In genomic region chr3:138740057-138740456, GRCh38 we compare ENCODE assay signal across 24 cellular contexts.
DNase-seq lines count a peak whose midpoint lies in the region; ATAC-seq and TF ChIP-seq lines count a peak whose summit lies in the region.
"Had no signal": no experiment of that assay in that cellular context is flagged by ENCODE, and none has a peak within 500 bp of the region (broad histone marks: within the 10 kb centered on the region; RNA-seq: fewer than 3 reads in every experiment).

No MANE protein-coding gene starts in this region.

- peak; percentile 72 for ATAC-seq in activated T-helper 17 cell treated with anti-CD3 and anti-CD28 coated beads, Interleukin-2, amount 50 U/mL, for 72 hours (replicated peaks)
- ATAC-seq in HG02678 (IDR thresholded peaks at IDR 0.05; ENCODE audit: unreplicated experiment) = no peak
- ATAC-seq: A549 had no signal

- H3K27ac Mint-ChIP-seq in activated CD4-positive, alpha-beta memory T cell treated with anti-CD3 and anti-CD28 coated beads, Interleukin-2, amount 10 ng/mL, durations not matched to agents 7 days and 5 days = peak overlapping the region; percentile 26
- H3K27ac Mint-ChIP-seq in activated CD4-positive, alpha-beta memory T cell treated with anti-CD3 and anti-CD28 coated beads for 36 hours = no peak overlapping the region
- H3K27ac Mint-ChIP-seq in activated T-helper 17 cell treated with anti-CD3 and anti-CD28 coated beads, Interleukin-2, amount 50 U/mL, for 72 hours = no peak overlapping the region
- H3K27ac Mint-ChIP-seq: CD4-positive, alpha-beta T cell; HFFc6 had no signal

- no peaks in the 10 kb centered on the region for H3K27me3 Mint-ChIP-seq in activated CD4-positive, alpha-beta memory T cell treated with anti-CD3 and anti-CD28 coated beads, Interleukin-2, amount 10 ng/mL, durations not matched to agents 7 days and 5 days
- H3K27me3 Mint-ChIP-seq in activated CD4-positive, alpha-beta memory T cell treated with anti-CD3 and anti-CD28 coated beads for 36 hours = no peaks in the 10 kb centered on the region
- H3K27me3 Mint-ChIP-seq in activated T-helper 17 cell treated with anti-CD3 and anti-CD28 coated beads, Interleukin-2, amount 50 U/mL, for 72 hours = no peaks in the 10 kb centered on the region
- H3K27me3 Mint-ChIP-seq: CD4-positive, alpha-beta T cell; CD8-positive, alpha-beta memory T cell had no signal

- H3K4me1 Mint-ChIP-seq in activated CD4-positive, alpha-beta memory T cell treated with anti-CD3 and anti-CD28 coated beads, Interleukin-2, amount 10 ng/mL, durations not matched to agents 7 days and 5 days = peaks cover 14% of the 10 kb centered on the region
- H3K4me1 Mint-ChIP-seq in activated CD4-positive, alpha-beta memory T cell treated with anti-CD3 and anti-CD28 coated beads for 36 hours (ENCODE audit: low read depth) = peaks cover 11% of the 10 kb centered on the region
- no peaks in the 10 kb centered on the region for H3K4me1 Mint-ChIP-seq in activated T-helper 17 cell treated with anti-CD3 and anti-CD28 coated beads, Interleukin-2, amount 50 U/mL, for 72 hours

- peak overlapping the region; percentile 10; the same call in 1 of the 2 replicates for H3K4me3 ChIP-seq in MM.1S (ENCODE audit: low read length)
- H3K4me3 ChIP-seq: A549; BLaER1 treated with 17β-estradiol and CSF1 and Interleukin-3, amounts not matched to agents 10 nM and 100 nM; HAP-1 had no signal

- POLR2A ChIA-PET in activated CD4-positive, alpha-beta memory T cell treated with anti-CD3 and anti-CD28 coated beads, Interleukin-2, amount 10 ng/mL, durations not matched to agents 7 days and 5 days (lab: Charles Lee) = no interaction called here
- POLR2A ChIA-PET in activated CD4-positive, alpha-beta memory T cell treated with anti-CD3 and anti-CD28 coated beads for 36 hours (lab: Charles Lee) = no interaction called here

- TF ChIP-seq CTCF in MM.1S (IDR thresholded peaks at IDR 0.05; ENCODE audit: low read length) (no peak), GM20000 (IDR thresholded peaks at IDR 0.05; ENCODE audit: extremely low read depth, missing control alignments) (no peak)

- intact Hi-C loops in activated CD4-positive, alpha-beta memory T cell treated with anti-CD3 and anti-CD28 coated beads for 36 hours (cut with micrococcal nuclease) = no loop called here

- H3K4me1 ChIP-seq in MM.1S (ENCODE audit: low read length) = peaks cover 16% of the 10 kb centered on the region
- H3K4me1 ChIP-seq: BE2C had no signal

- H3K9me2 ChIP-seq in MM.1S (replicated peaks; ENCODE audit: insufficient read depth, low read length) = no peaks in the 10 kb centered on the region

- H3K27me3 ChIP-seq in MM.1S (replicated peaks; ENCODE audit: insufficient read depth, low read length) = no peaks in the 10 kb centered on the region
- H3K27me3 ChIP-seq: BE2C; BLaER1 treated with 17β-estradiol and CSF1 and Interleukin-3, amounts not matched to agents 10 nM and 100 nM had no signal

- no peaks in the 10 kb centered on the region for H4K20me1 ChIP-seq in MM.1S (ENCODE audit: insufficient read depth, low read length)
- H4K20me1 ChIP-seq: BLaER1 treated with 17β-estradiol and CSF1 and Interleukin-3, amounts not matched to agents 10 nM and 100 nM had no signal

- no peak overlapping the region for H3K4me3 Mint-ChIP-seq in activated CD4-positive, alpha-beta memory T cell treated with anti-CD3 and anti-CD28 coated beads, Interleukin-2, amount 10 ng/mL, durations not matched to agents 7 days and 5 days
- H3K4me3 Mint-ChIP-seq in activated CD4-positive, alpha-beta memory T cell treated with anti-CD3 and anti-CD28 coated beads for 36 hours = no peak overlapping the region
- no peak overlapping the region for H3K4me3 Mint-ChIP-seq in activated T-helper 17 cell treated with anti-CD3 and anti-CD28 coated beads, Interleukin-2, amount 50 U/mL, for 72 hours
- H3K4me3 Mint-ChIP-seq: CD14-positive monocyte; CD4-positive, alpha-beta T cell; CD8-positive, alpha-beta memory T cell; HFFc6 had no signal

- peak overlapping the region; percentile 59 for H2AFZ ChIP-seq in MM.1S (ENCODE audit: low read length)

- no peaks in the 10 kb centered on the region for H3K9me3 ChIP-seq in MM.1S (replicated peaks; ENCODE audit: insufficient read depth, low read length)
- H3K9me3 ChIP-seq: A549; BE2C; BLaER1 treated with 17β-estradiol and CSF1 and Interleukin-3, amounts not matched to agents 10 nM and 100 nM; HAP-1 had no signal

- DNase-seq in activated CD4-positive, alpha-beta memory T cell treated with anti-CD3 and anti-CD28 coated beads, Interleukin-2, amount 10 ng/mL, durations not matched to agents 7 days and 5 days = no peak
- no peak for DNase-seq in activated CD4-positive, alpha-beta memory T cell treated with anti-CD3 and anti-CD28 coated beads for 36 hours
- DNase-seq in MM.1S (peak; percentile 90), lung microvascular endothelial cell (ENCODE audit: low read depth in 2 of 2) (peak; percentile 34 to 57), GM20000 (ENCODE audit: low spot score) (no peak)
- DNase-seq in stimulated activated CD4-positive, alpha-beta T cell treated with anti-CD3 and anti-CD28 coated beads, Interleukin-12 subunit alpha, Interleukin-12 subunit beta, amount 100 ng/mL, for 4 hours = no peak
- DNase-seq: 8988T; ACHN; AML-193; BE2C; CD4-positive, alpha-beta T cell; CD8-positive, alpha-beta memory T cell; DMS 273 treated with DMSO at 0.1 percent for 48 hours; DMS79; EL; GDM1; GOT3; HFFc6 had no signal

- H3K79me2 ChIP-seq in MM.1S (ENCODE audit: low read length) = no peaks in the 10 kb centered on the region

- no peaks in the 10 kb centered on the region for H3K9me3 Mint-ChIP-seq in activated CD4-positive, alpha-beta memory T cell treated with anti-CD3 and anti-CD28 coated beads, Interleukin-2, amount 10 ng/mL, durations not matched to agents 7 days and 5 days
- no peaks in the 10 kb centered on the region for H3K9me3 Mint-ChIP-seq in activated CD4-positive, alpha-beta memory T cell treated with anti-CD3 and anti-CD28 coated beads for 36 hours
- no peaks in the 10 kb centered on the region for H3K9me3 Mint-ChIP-seq in activated T-helper 17 cell treated with anti-CD3 and anti-CD28 coated beads, Interleukin-2, amount 50 U/mL, for 72 hours
- H3K9me3 Mint-ChIP-seq: CD4-positive, alpha-beta T cell; CD8-positive, alpha-beta memory T cell; HFFc6 had no signal

- CTCF ChIA-PET in activated CD4-positive, alpha-beta memory T cell treated with anti-CD3 and anti-CD28 coated beads, Interleukin-2, amount 10 ng/mL, durations not matched to agents 7 days and 5 days (lab: Charles Lee) = interaction anchor here (1.4 kb wide), 1 partner anchor 13 kb away, joined by 3 read pairs; no protein-coding TSS in a partner anchor
- CTCF ChIA-PET in activated CD4-positive, alpha-beta memory T cell treated with anti-CD3 and anti-CD28 coated beads for 36 hours (lab: Charles Lee) = interaction anchor here (0.5 to 2.5 kb wide), 2 partner anchors 60 to 176 kb away, joined by 4 to 11 read pairs; no protein-coding TSS in a partner anchor

- peak overlapping the region; percentile 50 for H3K4me2 ChIP-seq in MM.1S (ENCODE audit: low read depth, low read length)
- H3K4me2 ChIP-seq: A549; BLaER1 treated with 17β-estradiol and CSF1 and Interleukin-3, amounts not matched to agents 10 nM and 100 nM had no signal

- no peaks in the 10 kb centered on the region for H3K36me3 ChIP-seq in MM.1S (replicated peaks; ENCODE audit: insufficient read depth, low read length)
- H3K36me3 ChIP-seq: BE2C, HAP-1 had no signal

- peaks cover 22% of the 10 kb centered on the region for H3K36me3 Mint-ChIP-seq in activated CD4-positive, alpha-beta memory T cell treated with anti-CD3 and anti-CD28 coated beads, Interleukin-2, amount 10 ng/mL, durations not matched to agents 7 days and 5 days (ENCODE audit: low read depth)
- peaks cover 26% of the 10 kb centered on the region for H3K36me3 Mint-ChIP-seq in activated CD4-positive, alpha-beta memory T cell treated with anti-CD3 and anti-CD28 coated beads for 36 hours
- peaks cover 60% of the 10 kb centered on the region for H3K36me3 Mint-ChIP-seq in activated T-helper 17 cell treated with anti-CD3 and anti-CD28 coated beads, Interleukin-2, amount 50 U/mL, for 72 hours (ENCODE audit: low read depth)

- no peak overlapping the region; the same call in 1 of the 2 replicates for H3K9ac ChIP-seq in MM.1S (ENCODE audit: low read length)
- H3K9ac ChIP-seq: BLaER1 treated with 17β-estradiol and CSF1 and Interleukin-3, amounts not matched to agents 10 nM and 100 nM had no signal

- peak overlapping the region; percentile 53; the same call in 1 of the 2 replicates for H3K27ac ChIP-seq in MM.1S (ENCODE audit: low read length)
- H3K27ac ChIP-seq: A549; BLaER1 treated with 17β-estradiol and CSF1 and Interleukin-3, amounts not matched to agents 10 nM and 100 nM had no signal

- peaks cover 12% of the 10 kb centered on the region for H3F3A ChIP-seq in MM.1S (ENCODE audit: insufficient read depth, low read length)

Comparison
In these comparisons a context has a peak if more than half of its experiments do, and no peak if none do; other contexts are left out.
1. DNase-seq: peak in MM.1S (single experiment) and lung microvascular endothelial cell (2 of 2); none in activated CD4-positive, alpha-beta memory T cell treated with anti-CD3 and anti-CD28 coated beads, Interleukin-2, amount 10 ng/mL, durations not matched to agents 7 days and 5 days (single experiment), activated CD4-positive, alpha-beta memory T cell treated with anti-CD3 and anti-CD28 coated beads for 36 hours (single experiment), stimulated activated CD4-positive, alpha-beta T cell treated with anti-CD3 and anti-CD28 coated beads, Interleukin-12 subunit alpha, Interleukin-12 subunit beta, amount 100 ng/mL, for 4 hours (single experiment) and GM20000 (single experiment).